In the genomic region with DNA sequence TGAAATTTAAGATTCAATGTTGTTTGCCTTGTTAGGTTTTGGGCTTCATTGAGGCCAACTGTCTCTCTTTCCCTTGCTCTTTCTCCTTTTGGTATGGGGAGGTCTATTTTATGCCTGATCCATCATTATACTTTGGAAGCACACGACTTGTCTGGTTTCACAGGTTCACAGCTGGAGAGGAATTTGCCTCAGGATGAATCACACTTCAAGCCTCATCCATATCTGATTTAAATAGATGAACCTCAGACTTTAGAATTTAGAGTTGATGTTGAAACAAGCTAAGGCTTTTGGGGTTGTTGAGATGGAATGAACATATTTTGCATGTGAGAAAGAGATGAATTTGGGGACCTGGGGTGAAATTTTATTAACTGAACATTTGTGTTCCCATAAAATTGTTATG, we compare ENCODE assay signal across 28 cellular contexts.
DNase-seq lines count a peak whose midpoint lies in the region; ATAC-seq and TF ChIP-seq lines count a peak whose summit lies in the region.
"Had no signal": no experiment of that assay in that cellular context is flagged by ENCODE, and none has a peak within 500 bp of the region (broad histone marks: within the 10 kb centered on the region; RNA-seq: fewer than 3 reads in every experiment).

No MANE protein-coding gene starts in this region.

- ATAC-seq in HG03520 (IDR thresholded peaks at IDR 0.05; ENCODE audit: unreplicated experiment) (no peak), GM18868 (IDR thresholded peaks at IDR 0.05; ENCODE audit: unreplicated experiment) (no peak), GM19351 (IDR thresholded peaks at IDR 0.05; ENCODE audit: unreplicated experiment) (no peak)
- ATAC-seq: activated CD4-positive, CD25-positive, alpha-beta regulatory T cell treated with anti-CD3 and anti-CD28 coated beads, Interleukin-2, amount 50 U/mL, for 24 hours; activated CD8-positive, alpha-beta T cell treated with anti-CD3 and anti-CD28 coated beads for 36 hours; effector memory CD8-positive, alpha-beta T cell; esophagus mucosa; psoas muscle had no signal

- H3K4me3 ChIP-seq in fibroblast of villous mesenchyme (ENCODE audit: low read depth, low read length), result no peak overlapping the region
- H3K4me3 ChIP-seq: coronary artery, psoas muscle, tibial nerve had no signal

- no peak for TF ChIP-seq CTCF in fibroblast of villous mesenchyme (IDR thresholded peaks at IDR 0.05; ENCODE audit: insufficient read depth, low read depth, low read length)

- DNase-seq in SIG-M5 treated with dmso at 0.1 percent for 504 hours (lab: John Stamatoyannopoulos, UW; ENCODE audit: unreplicated experiment) (peak; percentile 7), SIG-M5 (lab: John Stamatoyannopoulos, UW) (no peak), amniotic epithelial cell (ENCODE audit: low read depth) (peak; percentile 60), fibroblast of villous mesenchyme (ENCODE audit: low read depth) (peak; percentile 16), NCI-H446 (lab: John Stamatoyannopoulos, UW) (no peak)
- DNase-seq: activated CD8-positive, alpha-beta T cell treated with anti-CD3 and anti-CD28 coated beads for 36 hours; activated effector memory CD4-positive, alpha-beta T cell treated with Interleukin-2 at 50 U/mL for 16 hours; activated naive CD8-positive, alpha-beta T cell treated with anti-CD3 and anti-CD28 coated beads for 36 hours; activated T-cell treated with anti-CD3 and anti-CD28 coated beads for 4 hours; BE2C; DMS153; effector memory CD8-positive, alpha-beta T cell; H9; Kasumi-1; kidney glomerular epithelial cell; NCI-H1048; NCI-H187 treated with DMSO at 0.1 percent for 48 hours; NCI-H774; psoas muscle; stimulated activated CD8-positive, alpha-beta memory T cell treated with anti-CD3 and anti-CD28 coated beads, Interleukin-4, amount 100 ng/mL, for 48 hours; SW 1271 had no signal

Comparison
In these comparisons a context has a peak if more than half of its experiments do, and no peak if none do; other contexts are left out.
1. DNase-seq: peak in SIG-M5 treated with dmso at 0.1 percent for 504 hours (single experiment), amniotic epithelial cell (single experiment) and fibroblast of villous mesenchyme (single experiment); none in SIG-M5 (single experiment) and NCI-H446 (0 of 2).